Comparison of ENCODE assay signal across 1 cellular context in genomic region chrX:129961180-129962083, GRCh38.
TF ChIP-seq lines count a peak whose summit lies in the region.

No MANE protein-coding gene starts in this region.

TF ChIP-seq in GM23338, 12 proteins besides CTCF, POLR2A, EP300 and RAD21 (continued from another document):
- TF ChIP-seq, protein P1, sequence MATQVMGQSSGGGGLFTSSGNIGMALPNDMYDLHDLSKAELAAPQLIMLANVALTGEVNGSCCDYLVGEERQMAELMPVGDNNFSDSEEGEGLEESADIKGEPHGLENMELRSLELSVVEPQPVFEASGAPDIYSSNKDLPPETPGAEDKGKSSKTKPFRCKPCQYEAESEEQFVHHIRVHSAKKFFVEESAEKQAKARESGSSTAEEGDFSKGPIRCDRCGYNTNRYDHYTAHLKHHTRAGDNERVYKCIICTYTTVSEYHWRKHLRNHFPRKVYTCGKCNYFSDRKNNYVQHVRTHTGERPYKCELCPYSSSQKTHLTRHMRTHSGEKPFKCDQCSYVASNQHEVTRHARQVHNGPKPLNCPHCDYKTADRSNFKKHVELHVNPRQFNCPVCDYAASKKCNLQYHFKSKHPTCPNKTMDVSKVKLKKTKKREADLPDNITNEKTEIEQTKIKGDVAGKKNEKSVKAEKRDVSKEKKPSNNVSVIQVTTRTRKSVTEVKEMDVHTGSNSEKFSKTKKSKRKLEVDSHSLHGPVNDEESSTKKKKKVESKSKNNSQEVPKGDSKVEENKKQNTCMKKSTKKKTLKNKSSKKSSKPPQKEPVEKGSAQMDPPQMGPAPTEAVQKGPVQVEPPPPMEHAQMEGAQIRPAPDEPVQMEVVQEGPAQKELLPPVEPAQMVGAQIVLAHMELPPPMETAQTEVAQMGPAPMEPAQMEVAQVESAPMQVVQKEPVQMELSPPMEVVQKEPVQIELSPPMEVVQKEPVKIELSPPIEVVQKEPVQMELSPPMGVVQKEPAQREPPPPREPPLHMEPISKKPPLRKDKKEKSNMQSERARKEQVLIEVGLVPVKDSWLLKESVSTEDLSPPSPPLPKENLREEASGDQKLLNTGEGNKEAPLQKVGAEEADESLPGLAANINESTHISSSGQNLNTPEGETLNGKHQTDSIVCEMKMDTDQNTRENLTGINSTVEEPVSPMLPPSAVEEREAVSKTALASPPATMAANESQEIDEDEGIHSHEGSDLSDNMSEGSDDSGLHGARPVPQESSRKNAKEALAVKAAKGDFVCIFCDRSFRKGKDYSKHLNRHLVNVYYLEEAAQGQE (IDR thresholded peaks at IDR 0.05; ENCODE audit: unreplicated experiment): no peak
- TF ChIP-seq, protein P2, sequence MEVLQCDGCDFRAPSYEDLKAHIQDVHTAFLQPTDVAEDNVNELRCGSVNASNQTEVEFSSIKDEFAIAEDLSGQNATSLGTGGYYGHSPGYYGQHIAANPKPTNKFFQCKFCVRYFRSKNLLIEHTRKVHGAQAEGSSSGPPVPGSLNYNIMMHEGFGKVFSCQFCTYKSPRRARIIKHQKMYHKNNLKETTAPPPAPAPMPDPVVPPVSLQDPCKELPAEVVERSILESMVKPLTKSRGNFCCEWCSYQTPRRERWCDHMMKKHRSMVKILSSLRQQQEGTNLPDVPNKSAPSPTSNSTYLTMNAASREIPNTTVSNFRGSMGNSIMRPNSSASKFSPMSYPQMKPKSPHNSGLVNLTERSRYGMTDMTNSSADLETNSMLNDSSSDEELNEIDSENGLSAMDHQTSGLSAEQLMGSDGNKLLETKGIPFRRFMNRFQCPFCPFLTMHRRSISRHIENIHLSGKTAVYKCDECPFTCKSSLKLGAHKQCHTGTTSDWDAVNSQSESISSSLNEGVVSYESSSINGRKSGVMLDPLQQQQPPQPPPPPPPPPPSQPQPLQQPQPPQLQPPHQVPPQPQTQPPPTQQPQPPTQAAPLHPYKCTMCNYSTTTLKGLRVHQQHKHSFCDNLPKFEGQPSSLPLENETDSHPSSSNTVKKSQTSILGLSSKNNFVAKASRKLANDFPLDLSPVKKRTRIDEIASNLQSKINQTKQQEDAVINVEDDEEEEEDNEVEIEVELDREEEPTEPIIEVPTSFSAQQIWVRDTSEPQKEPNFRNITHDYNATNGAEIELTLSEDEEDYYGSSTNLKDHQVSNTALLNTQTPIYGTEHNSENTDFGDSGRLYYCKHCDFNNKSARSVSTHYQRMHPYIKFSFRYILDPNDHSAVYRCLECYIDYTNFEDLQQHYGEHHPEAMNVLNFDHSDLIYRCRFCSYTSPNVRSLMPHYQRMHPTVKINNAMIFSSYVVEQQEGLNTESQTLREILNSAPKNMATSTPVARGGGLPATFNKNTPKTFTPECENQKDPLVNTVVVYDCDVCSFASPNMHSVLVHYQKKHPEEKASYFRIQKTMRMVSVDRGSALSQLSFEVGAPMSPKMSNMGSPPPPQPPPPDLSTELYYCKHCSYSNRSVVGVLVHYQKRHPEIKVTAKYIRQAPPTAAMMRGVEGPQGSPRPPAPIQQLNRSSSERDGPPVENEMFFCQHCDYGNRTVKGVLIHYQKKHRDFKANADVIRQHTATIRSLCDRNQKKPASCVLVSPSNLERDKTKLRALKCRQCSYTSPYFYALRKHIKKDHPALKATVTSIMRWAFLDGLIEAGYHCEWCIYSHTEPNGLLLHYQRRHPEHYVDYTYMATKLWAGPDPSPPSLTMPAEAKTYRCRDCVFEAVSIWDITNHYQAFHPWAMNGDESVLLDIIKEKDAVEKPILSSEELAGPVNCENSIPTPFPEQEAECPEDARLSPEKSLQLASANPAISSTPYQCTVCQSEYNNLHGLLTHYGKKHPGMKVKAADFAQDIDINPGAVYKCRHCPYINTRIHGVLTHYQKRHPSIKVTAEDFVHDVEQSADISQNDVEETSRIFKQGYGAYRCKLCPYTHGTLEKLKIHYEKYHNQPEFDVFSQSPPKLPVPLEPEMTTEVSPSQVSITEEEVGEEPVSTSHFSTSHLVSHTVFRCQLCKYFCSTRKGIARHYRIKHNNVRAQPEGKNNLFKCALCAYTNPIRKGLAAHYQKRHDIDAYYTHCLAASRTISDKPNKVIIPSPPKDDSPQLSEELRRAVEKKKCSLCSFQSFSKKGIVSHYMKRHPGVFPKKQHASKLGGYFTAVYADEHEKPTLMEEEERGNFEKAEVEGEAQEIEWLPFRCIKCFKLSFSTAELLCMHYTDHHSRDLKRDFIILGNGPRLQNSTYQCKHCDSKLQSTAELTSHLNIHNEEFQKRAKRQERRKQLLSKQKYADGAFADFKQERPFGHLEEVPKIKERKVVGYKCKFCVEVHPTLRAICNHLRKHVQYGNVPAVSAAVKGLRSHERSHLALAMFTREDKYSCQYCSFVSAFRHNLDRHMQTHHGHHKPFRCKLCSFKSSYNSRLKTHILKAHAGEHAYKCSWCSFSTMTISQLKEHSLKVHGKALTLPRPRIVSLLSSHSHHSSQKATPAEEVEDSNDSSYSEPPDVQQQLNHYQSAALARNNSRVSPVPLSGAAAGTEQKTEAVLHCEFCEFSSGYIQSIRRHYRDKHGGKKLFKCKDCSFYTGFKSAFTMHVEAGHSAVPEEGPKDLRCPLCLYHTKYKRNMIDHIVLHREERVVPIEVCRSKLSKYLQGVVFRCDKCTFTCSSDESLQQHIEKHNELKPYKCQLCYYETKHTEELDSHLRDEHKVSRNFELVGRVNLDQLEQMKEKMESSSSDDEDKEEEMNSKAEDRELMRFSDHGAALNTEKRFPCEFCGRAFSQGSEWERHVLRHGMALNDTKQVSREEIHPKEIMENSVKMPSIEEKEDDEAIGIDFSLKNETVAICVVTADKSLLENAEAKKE (CRISPR knock-in tag; IDR thresholded peaks at IDR 0.05): no peak
- TF ChIP-seq EZH2 (IDR thresholded peaks at IDR 0.05; ENCODE audit: low read depth, unreplicated experiment) (no peak), STAT1 (IDR thresholded peaks at IDR 0.05; ENCODE audit: unreplicated experiment) (no peak), ZNF331 (CRISPR knock-in tag; IDR thresholded peaks at IDR 0.05; ENCODE audit: low read depth) (no peak), JUNB (IDR thresholded peaks at IDR 0.05; ENCODE audit: unreplicated experiment) (no peak), ZNF114 (CRISPR knock-in tag; IDR thresholded peaks at IDR 0.05) (no peak)
